Comparison of ENCODE assay signal across 22 cellular contexts in the genomic region with DNA sequence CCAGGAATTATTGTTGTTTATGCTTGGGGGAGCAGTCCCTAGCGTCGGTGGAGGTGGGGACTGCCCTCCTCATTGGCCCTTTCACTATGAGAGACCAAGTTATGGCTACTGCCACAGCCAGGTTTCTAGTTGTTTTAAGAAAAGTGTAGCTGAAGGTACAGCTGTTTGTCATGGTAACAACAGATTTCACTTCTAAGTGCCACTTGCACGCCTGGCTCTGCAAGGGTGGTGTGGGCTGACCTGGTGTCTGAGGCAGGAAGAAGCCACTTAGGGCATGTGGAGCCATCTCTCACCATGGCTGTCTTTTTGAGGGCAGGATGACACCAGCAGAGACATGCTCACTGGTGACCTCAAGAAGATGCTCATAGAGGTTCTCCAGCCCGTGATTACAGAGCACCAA. TPM values are rescaled to one million over a fixed set of nuclear protein-coding genes. Genes with fewer than 3 reads are reported as not detected.
DNase-seq lines count a peak whose midpoint lies in the region; ATAC-seq, FAIRE-seq and TF ChIP-seq lines count a peak whose summit lies in the region.
"Had no signal": no experiment of that assay in that cellular context is flagged by ENCODE, and none has a peak within 500 bp of the region (broad histone marks: within the 10 kb centered on the region; RNA-seq: fewer than 3 reads in every experiment).

No MANE protein-coding gene starts in this region.

- H3K4me3 Mint-ChIP-seq in CD14-positive monocyte, result no peak overlapping the region

- H3K27me3 ChIP-seq in esophagus muscularis mucosa, result no peaks in the 10 kb centered on the region
- no peaks in the 10 kb centered on the region for H3K27me3 ChIP-seq in colonic mucosa

- peak; percentile 44 for FAIRE-seq in GM18507 (lab: Jason Lieb, UNC)
- FAIRE-seq: RCC 7860, TTC549 had no signal

- H3K27me3 Mint-ChIP-seq in CD14-positive monocyte (ENCODE audit: low read depth in 3 of 3), result peaks cover 0 to 3% (median 2%) of the 10 kb centered on the region in 3 donors

- peaks cover 66% of the 10 kb centered on the region for H3K4me1 Mint-ChIP-seq in CD14-positive monocyte

- intact Hi-C loops in esophagus muscularis mucosa (cut with DNase I), result no loop called here
- intact Hi-C loops in colonic mucosa (cut with DNase I), result no loop called here
- intact Hi-C loops in CD14-positive monocyte (cut with micrococcal nuclease), result loop anchor here in 1 of 2 donors (5.0 kb wide), 1 partner anchor 52 kb away; no protein-coding TSS in a partner anchor

- DNase-seq in GM18507 (ENCODE audit: extremely low spot score, insufficient read length, low read depth) (no peak), esophagus muscularis mucosa (ENCODE audit: extremely low spot score) (peak; percentile 82), colonic mucosa (no peak), CD14-positive monocyte (ENCODE audit: low spot score) (no peak)
- no peak for DNase-seq in stimulated activated naive CD4-positive, alpha-beta T cell treated with Interleukin-2 at 50 U/mL for 16 hours (lab: John Stamatoyannopoulos, UW)
- DNase-seq: GDM1; NCI-H1105; NCI-H2081; NCI-H2171 treated with DMSO at 0.1 percent for 48 hours; NK-92 treated with Interleukin-12 subunit alpha and Interleukin-12 subunit beta, amount 100 ng/mL, for 24 hours; SHP77 had no signal

- H3K27ac Mint-ChIP-seq in CD14-positive monocyte, result no peak overlapping the region

- H3K36me3 ChIP-seq in esophagus muscularis mucosa (no peaks in the 10 kb centered on the region), colonic mucosa (no peaks in the 10 kb centered on the region)

- TF ChIP-seq EP300 in esophagus muscularis mucosa (IDR thresholded peaks at IDR 0.05), result no peak

- H3K9me3 ChIP-seq in esophagus muscularis mucosa, result no peaks in the 10 kb centered on the region
- no peaks in the 10 kb centered on the region for H3K9me3 ChIP-seq in colonic mucosa

- TF ChIP-seq POLR2A in esophagus muscularis mucosa (IDR thresholded peaks at IDR 0.05; ENCODE audit: low read depth), result no peak

- H3K9me3 Mint-ChIP-seq in CD14-positive monocyte, result peaks cover 0 to 3% (median 0%) of the 10 kb centered on the region in 7 donors

- H3K27ac ChIP-seq in esophagus muscularis mucosa (replicated peaks in 1 of 4) (no peak overlapping the region), colonic mucosa (no peak overlapping the region)
- H3K27ac ChIP-seq: C4-2B, SK-N-MC had no signal

- ATAC-seq in GM21619 (IDR thresholded peaks at IDR 0.05; ENCODE audit: unreplicated experiment) (peak; percentile 23), HG03159 (IDR thresholded peaks at IDR 0.05; ENCODE audit: unreplicated experiment) (peak; percentile 39), GM18517 (IDR thresholded peaks at IDR 0.05; ENCODE audit: unreplicated experiment) (no peak)

- no peak for TF ChIP-seq CTCF in esophagus muscularis mucosa (IDR thresholded peaks at IDR 0.05)
- no peak for TF ChIP-seq CTCF in colonic mucosa (IDR thresholded peaks at IDR 0.05)
- TF ChIP-seq CTCF in CD14-positive monocyte (IDR thresholded peaks at IDR 0.05), result no peak

- WGBS in esophagus muscularis mucosa, result 87% methylated on average over 4 of the region's 4 CpGs

- H3K9ac ChIP-seq in colonic mucosa (ENCODE audit: low read depth in 2 of 2, low read length in 2 of 2), result no peak overlapping the region

- no peaks in the 10 kb centered on the region for H3K4me1 ChIP-seq in esophagus muscularis mucosa
- H3K4me1 ChIP-seq in colonic mucosa, result no peaks in the 10 kb centered on the region

- H3K4me3 ChIP-seq in esophagus muscularis mucosa (no peak overlapping the region), colonic mucosa (no peak overlapping the region)
- H3K4me3 ChIP-seq: SK-N-MC had no signal

- H3K36me3 Mint-ChIP-seq in CD14-positive monocyte, result peaks cover 0 to 3% of the 10 kb centered on the region in 2 donors

RNA-seq across cellular contexts. Expression of gene MPEG1, which starts 46.3 kb away (rescaled TPM):
- total RNA-seq in esophagus muscularis mucosa, result 10 to 100 TPM; 10.1 to 36.1 (median 14.8) TPM
- 10 to 100 TPM in 1 of 2 donors, 1 to 10 TPM in 1; 4.7 to 17.6 TPM for total RNA-seq in colonic mucosa
- 100 to 1,000 TPM; 691 to 971 TPM for polyA plus RNA-seq in CD14-positive monocyte
- total RNA-seq: Daoy, H4, LHCN-M2, NCI-H460 had no signal
